Comparison of ENCODE assay signal across 26 cellular contexts in genomic region chr10:132241496-132241895, GRCh38.
"Had no signal": no experiment of that assay in that cellular context is flagged by ENCODE, and none has a peak within 500 bp of the region (broad histone marks: within the 10 kb centered on the region; RNA-seq: fewer than 3 reads in every experiment).

No MANE protein-coding gene starts in this region.

- H3K4me3 Mint-ChIP-seq: activated CD4-positive, alpha-beta memory T cell treated with anti-CD3 and anti-CD28 coated beads, Interleukin-2, amount 10 ng/mL, durations not matched to agents 7 days and 5 days; activated CD4-positive, alpha-beta T cell treated with anti-CD3 and anti-CD28 coated beads, Interleukin-2, amount 10 ng/mL, durations not matched to agents 7 days and 5 days; activated naive CD8-positive, alpha-beta T cell; activated T-cell treated with anti-CD3 and anti-CD28 coated beads, Interleukin-2, amount 50 U/mL, for 24 hours; activated T-cell treated with anti-CD3 and anti-CD28 coated beads, Interleukin-2, amount 50 U/mL, for 72 hours; endodermal cell had no signal

- H3K36me3 Mint-ChIP-seq: activated naive CD8-positive, alpha-beta T cell had no signal

- H3K9me3 ChIP-seq: body of pancreas, colonic mucosa, esophagus muscularis mucosa, gastrocnemius medialis had no signal

- H3K9me3 Mint-ChIP-seq: activated CD4-positive, alpha-beta memory T cell treated with anti-CD3 and anti-CD28 coated beads, Interleukin-2, amount 10 ng/mL, durations not matched to agents 7 days and 5 days; activated CD4-positive, alpha-beta T cell treated with anti-CD3 and anti-CD28 coated beads, Interleukin-2, amount 10 ng/mL, durations not matched to agents 7 days and 5 days; activated T-cell treated with anti-CD3 and anti-CD28 coated beads, Interleukin-2, amount 50 U/mL, for 24 hours; activated T-cell treated with anti-CD3 and anti-CD28 coated beads, Interleukin-2, amount 50 U/mL, for 72 hours; endodermal cell had no signal

- H3K36me3 ChIP-seq: colonic mucosa, gastrocnemius medialis had no signal

- H3K27ac ChIP-seq: body of pancreas, colonic mucosa, esophagus muscularis mucosa, foreskin keratinocyte, gastrocnemius medialis had no signal

- H3K4me1 ChIP-seq: body of pancreas, colonic mucosa, esophagus muscularis mucosa, foreskin keratinocyte, gastrocnemius medialis had no signal

- DNase-seq: activated CD4-positive, alpha-beta memory T cell treated with anti-CD3 and anti-CD28 coated beads, Interleukin-2, amount 10 ng/mL, durations not matched to agents 7 days and 5 days; activated CD4-positive, alpha-beta T cell treated with anti-CD3 and anti-CD28 coated beads for 1 hour; activated CD4-positive, alpha-beta T cell treated with anti-CD3 and anti-CD28 coated beads for 4 hours; activated CD4-positive, alpha-beta T cell treated with anti-CD3 and anti-CD28 coated beads, Interleukin-2, amount 10 ng/mL, durations not matched to agents 7 days and 5 days; activated CD4-positive, alpha-beta T cell treated with anti-CD3 and anti-CD28 coated beads, Interleukin-2, amount 50 U/mL, for 4 hours; activated CD8-positive, alpha-beta memory T cell treated with anti-CD3 and anti-CD28 coated beads, Interleukin-2, amount 50 U/mL, for 48 hours; activated gamma-delta T cell treated with Interleukin-2 at 50 U/mL for 16 hours; activated naive CD4-positive, alpha-beta T cell treated with anti-CD3 and anti-CD28 coated beads, Interleukin-2, amount 50 U/mL, for 16 hours; activated naive CD4-positive, alpha-beta T cell treated with Interleukin-2 at 50 U/mL for 16 hours; activated T-cell treated with anti-CD3 and anti-CD28 coated beads for 4 hours; activated T-cell treated with anti-CD3 and anti-CD28 coated beads, Interleukin-2, amount 50 U/mL, for 24 hours; activated T-cell treated with anti-CD3 and anti-CD28 coated beads, Interleukin-2, amount 50 U/mL, for 72 hours; amniotic stem cell; anterior cingulate cortex; body of pancreas; caudate nucleus; colonic mucosa; effector memory CD4-positive, alpha-beta T cell; endodermal cell; erythroblast; foreskin keratinocyte; gastrocnemius medialis; glutamatergic neuron; T-helper 2 cell had no signal

- H3K4me3 ChIP-seq: body of pancreas, colonic mucosa, esophagus muscularis mucosa, gastrocnemius medialis had no signal

- H3K4me1 Mint-ChIP-seq: activated CD4-positive, alpha-beta memory T cell treated with anti-CD3 and anti-CD28 coated beads, Interleukin-2, amount 10 ng/mL, durations not matched to agents 7 days and 5 days; activated CD4-positive, alpha-beta T cell treated with anti-CD3 and anti-CD28 coated beads, Interleukin-2, amount 10 ng/mL, durations not matched to agents 7 days and 5 days; endodermal cell had no signal

- H3K27me3 Mint-ChIP-seq: activated CD4-positive, alpha-beta memory T cell treated with anti-CD3 and anti-CD28 coated beads, Interleukin-2, amount 10 ng/mL, durations not matched to agents 7 days and 5 days; activated CD4-positive, alpha-beta T cell treated with anti-CD3 and anti-CD28 coated beads, Interleukin-2, amount 10 ng/mL, durations not matched to agents 7 days and 5 days; activated naive CD8-positive, alpha-beta T cell; activated T-cell treated with anti-CD3 and anti-CD28 coated beads, Interleukin-2, amount 50 U/mL, for 24 hours had no signal

- H3K27ac Mint-ChIP-seq: activated CD4-positive, alpha-beta memory T cell treated with anti-CD3 and anti-CD28 coated beads, Interleukin-2, amount 10 ng/mL, durations not matched to agents 7 days and 5 days; activated naive CD8-positive, alpha-beta T cell; activated T-cell treated with anti-CD3 and anti-CD28 coated beads, Interleukin-2, amount 50 U/mL, for 24 hours; activated T-cell treated with anti-CD3 and anti-CD28 coated beads, Interleukin-2, amount 50 U/mL, for 72 hours; endodermal cell had no signal

- H3K27me3 ChIP-seq: body of pancreas, colonic mucosa, esophagus muscularis mucosa, foreskin keratinocyte had no signal

- ATAC-seq: activated T-cell treated with anti-CD3 and anti-CD28 coated beads, Interleukin-2, amount 50 U/mL, for 72 hours; body of pancreas; foreskin keratinocyte; gastrocnemius medialis had no signal
